Comparison of ENCODE assay signal across 35 cellular contexts in genomic region chr5:176203086-176203485, GRCh38.
"Had no signal": no experiment of that assay in that cellular context is flagged by ENCODE, and none has a peak within 500 bp of the region (broad histone marks: within the 10 kb centered on the region; RNA-seq: fewer than 3 reads in every experiment).

No MANE protein-coding gene starts in this region.

- H3K9ac ChIP-seq: KMS-11 had no signal

- H3K27me3 ChIP-seq: MG63 had no signal

- H3K4me3 ChIP-seq: MG63 had no signal

- H3K9me3 ChIP-seq: MG63 had no signal

- DNase-seq: Karpas-422, Kasumi-1, MG63, MM.1S, MV-4-11, NCI-H1048, NCI-H1092, NCI-H1092 treated with DMSO at 0.1 percent for 48 hours, NCI-H1105, NCI-H1105 treated with DMSO at 0.1 percent for 48 hours, NCI-H1417, NCI-H1417 treated with DMSO at 0.1 percent for 48 hours, NCI-H1436, NCI-H1436 treated with DMSO at 0.1 percent for 48 hours, NCI-H146, NCI-H1694, NCI-H187, NCI-H187 treated with DMSO at 0.1 percent for 48 hours, NCI-H1930, NCI-H2029, NCI-H2029 treated with DMSO at 0.1 percent for 48 hours, NCI-H2081, NCI-H2081 treated with DMSO at 0.1 percent for 48 hours, NCI-H2107, NCI-H2171, NCI-H2171 treated with DMSO at 0.1 percent for 48 hours, NCI-H2227 treated with DMSO at 0.1 percent for 48 hours, NCI-H226, NCI-H345, NCI-H446, NCI-H446 treated with DMSO at 0.1 percent for 48 hours, NCI-H510A, NCI-H510A treated with DMSO at 0.1 percent for 48 hours, NCI-H524 had no signal

- H3K27ac ChIP-seq: KMS-11 had no signal

- H3K36me3 ChIP-seq: MG63 had no signal
